1 cellular context compared by ENCODE assay signal in the genomic region with DNA sequence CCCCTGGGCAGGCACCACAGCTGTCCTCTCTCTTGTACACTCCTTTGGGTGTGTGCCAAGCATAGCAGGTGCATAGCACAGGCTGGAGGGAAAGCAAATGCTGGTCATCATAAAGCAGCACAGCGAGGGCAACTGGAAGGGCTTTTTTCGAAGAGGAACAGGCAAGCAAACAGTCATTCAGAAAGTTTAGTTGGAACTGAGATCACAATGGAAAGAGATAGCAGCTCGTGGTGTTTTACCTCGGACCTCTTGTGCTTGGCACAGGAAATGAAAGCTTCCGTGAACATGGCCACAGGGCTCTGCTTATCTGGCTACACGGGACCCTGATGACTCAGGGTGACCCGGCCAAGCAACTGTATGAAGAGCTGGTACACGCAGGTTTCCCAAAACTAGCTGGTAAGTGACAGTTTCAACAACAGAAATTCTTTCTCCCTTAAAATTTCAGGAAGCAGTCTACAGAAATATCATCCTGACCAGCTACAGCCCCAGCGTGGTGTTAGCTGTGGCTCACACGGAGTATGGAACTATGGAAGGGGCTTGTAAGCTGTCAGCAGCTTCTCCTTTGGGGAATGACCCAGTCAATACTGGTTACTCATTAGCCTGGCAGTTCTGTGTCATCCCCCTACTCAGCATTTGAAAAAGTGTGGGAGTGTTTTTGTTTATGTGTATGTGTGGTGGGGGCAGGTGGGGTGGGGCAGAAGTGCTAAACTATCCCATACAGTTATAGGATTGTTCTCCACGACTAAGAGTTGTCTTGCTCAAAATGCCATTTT.
TF ChIP-seq lines count a peak whose summit lies in the region.

No MANE protein-coding gene starts in this region.

TF ChIP-seq in HepG2, 621 proteins besides CTCF, POLR2A, EP300 and RAD21 (continues in another document):
- peak; percentile 30; the same call in 1 of the 2 replicates for TF ChIP-seq GABPB1 (CRISPR knock-in tag; IDR thresholded peaks at IDR 0.05)
- no peak for TF ChIP-seq ZSCAN9 (CRISPR knock-in tag; IDR thresholded peaks at IDR 0.05; ENCODE audit: borderline replicate concordance)
- no peak for TF ChIP-seq ZNF724P (CRISPR knock-in tag; IDR thresholded peaks at IDR 0.05; ENCODE audit: borderline replicate concordance)
- 0 out of 2 replicates have a peak, but pooled peaks have one; percentile 23 for TF ChIP-seq KDM2A (CRISPR knock-in tag; IDR thresholded peaks at IDR 0.05; ENCODE audit: borderline replicate concordance, low read depth)
- TF ChIP-seq TBL1XR1 (IDR thresholded peaks at IDR 0.05; ENCODE audit: borderline replicate concordance, low read length, partially characterized antibody) = no peak
- TF ChIP-seq FOXP1 (IDR thresholded peaks at IDR 0.05) = no peak
- TF ChIP-seq FOXP1 (CRISPR knock-in tag; IDR thresholded peaks at IDR 0.05) = peak; percentile 66
- no peak for TF ChIP-seq CBFB (CRISPR knock-in tag; IDR thresholded peaks at IDR 0.05)
- peak; percentile 38 for TF ChIP-seq YY1 (IDR thresholded peaks at IDR 0.05; ENCODE audit: insufficient read depth, insufficient replicate concordance, low read depth, low read length)
- TF ChIP-seq, protein P1, sequence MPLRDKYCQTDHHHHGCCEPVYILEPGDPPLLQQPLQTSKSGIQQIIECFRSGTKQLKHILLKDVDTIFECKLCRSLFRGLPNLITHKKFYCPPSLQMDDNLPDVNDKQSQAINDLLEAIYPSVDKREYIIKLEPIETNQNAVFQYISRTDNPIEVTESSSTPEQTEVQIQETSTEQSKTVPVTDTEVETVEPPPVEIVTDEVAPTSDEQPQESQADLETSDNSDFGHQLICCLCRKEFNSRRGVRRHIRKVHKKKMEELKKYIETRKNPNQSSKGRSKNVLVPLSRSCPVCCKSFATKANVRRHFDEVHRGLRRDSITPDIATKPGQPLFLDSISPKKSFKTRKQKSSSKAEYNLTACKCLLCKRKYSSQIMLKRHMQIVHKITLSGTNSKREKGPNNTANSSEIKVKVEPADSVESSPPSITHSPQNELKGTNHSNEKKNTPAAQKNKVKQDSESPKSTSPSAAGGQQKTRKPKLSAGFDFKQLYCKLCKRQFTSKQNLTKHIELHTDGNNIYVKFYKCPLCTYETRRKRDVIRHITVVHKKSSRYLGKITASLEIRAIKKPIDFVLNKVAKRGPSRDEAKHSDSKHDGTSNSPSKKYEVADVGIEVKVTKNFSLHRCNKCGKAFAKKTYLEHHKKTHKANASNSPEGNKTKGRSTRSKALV (CRISPR knock-in tag; IDR thresholded peaks at IDR 0.05) = no peak
- no peak for TF ChIP-seq ZNF329 (CRISPR knock-in tag; IDR thresholded peaks at IDR 0.05; ENCODE audit: low read depth)
- no peak for TF ChIP-seq RELA (CRISPR knock-in tag; IDR thresholded peaks at IDR 0.05)
- TF ChIP-seq ZNF530 (CRISPR knock-in tag; IDR thresholded peaks at IDR 0.05; ENCODE audit: low read depth) = no peak
- TF ChIP-seq TAF1 (CRISPR knock-in tag; IDR thresholded peaks at IDR 0.05) = no peak
- TF ChIP-seq ZMAT3 (CRISPR knock-in tag; conservative IDR thresholded peaks at IDR 0.05) = no peak
- no peak for TF ChIP-seq NKX3-1 (CRISPR knock-in tag; IDR thresholded peaks at IDR 0.05)
- TF ChIP-seq RARA (CRISPR knock-in tag; IDR thresholded peaks at IDR 0.05) = 0 out of 2 replicates have a peak, but pooled peaks have one; percentile 8
- peak; percentile 23; the same call in 1 of the 2 replicates for TF ChIP-seq TBX2 (CRISPR knock-in tag; IDR thresholded peaks at IDR 0.05; ENCODE audit: borderline replicate concordance)
- no peak for TF ChIP-seq ZNF883 (CRISPR knock-in tag; IDR thresholded peaks at IDR 0.05; ENCODE audit: not compliant biosample characterization)
- TF ChIP-seq KLF13 (CRISPR knock-in tag; IDR thresholded peaks at IDR 0.05) = no peak
- TF ChIP-seq, protein P2, sequence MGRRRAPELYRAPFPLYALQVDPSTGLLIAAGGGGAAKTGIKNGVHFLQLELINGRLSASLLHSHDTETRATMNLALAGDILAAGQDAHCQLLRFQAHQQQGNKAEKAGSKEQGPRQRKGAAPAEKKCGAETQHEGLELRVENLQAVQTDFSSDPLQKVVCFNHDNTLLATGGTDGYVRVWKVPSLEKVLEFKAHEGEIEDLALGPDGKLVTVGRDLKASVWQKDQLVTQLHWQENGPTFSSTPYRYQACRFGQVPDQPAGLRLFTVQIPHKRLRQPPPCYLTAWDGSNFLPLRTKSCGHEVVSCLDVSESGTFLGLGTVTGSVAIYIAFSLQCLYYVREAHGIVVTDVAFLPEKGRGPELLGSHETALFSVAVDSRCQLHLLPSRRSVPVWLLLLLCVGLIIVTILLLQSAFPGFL (CRISPR knock-in tag; IDR thresholded peaks at IDR 0.05) = no peak
- TF ChIP-seq, protein P3, sequence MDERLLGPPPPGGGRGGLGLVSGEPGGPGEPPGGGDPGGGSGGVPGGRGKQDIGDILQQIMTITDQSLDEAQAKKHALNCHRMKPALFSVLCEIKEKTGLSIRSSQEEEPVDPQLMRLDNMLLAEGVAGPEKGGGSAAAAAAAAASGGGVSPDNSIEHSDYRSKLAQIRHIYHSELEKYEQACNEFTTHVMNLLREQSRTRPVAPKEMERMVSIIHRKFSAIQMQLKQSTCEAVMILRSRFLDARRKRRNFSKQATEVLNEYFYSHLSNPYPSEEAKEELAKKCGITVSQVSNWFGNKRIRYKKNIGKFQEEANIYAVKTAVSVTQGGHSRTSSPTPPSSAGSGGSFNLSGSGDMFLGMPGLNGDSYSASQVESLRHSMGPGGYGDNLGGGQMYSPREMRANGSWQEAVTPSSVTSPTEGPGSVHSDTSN (CRISPR knock-in tag; IDR thresholded peaks at IDR 0.05) = no peak
- TF ChIP-seq SAP130 (CRISPR knock-in tag; IDR thresholded peaks at IDR 0.05; ENCODE audit: low read depth) = peak; percentile 44
- TF ChIP-seq ZNF44 (CRISPR knock-in tag; IDR thresholded peaks at IDR 0.05) = no peak
- no peak for TF ChIP-seq ZNF788 (CRISPR knock-in tag; IDR thresholded peaks at IDR 0.05; ENCODE audit: borderline replicate concordance)
- no peak for TF ChIP-seq SATB2 (CRISPR knock-in tag; IDR thresholded peaks at IDR 0.05)
- TF ChIP-seq JDP2 (CRISPR knock-in tag; IDR thresholded peaks at IDR 0.05; ENCODE audit: borderline replicate concordance) = no peak
- TF ChIP-seq FOSL2 (CRISPR knock-in tag; IDR thresholded peaks at IDR 0.05) = peak; percentile 82
- TF ChIP-seq, protein P4, sequence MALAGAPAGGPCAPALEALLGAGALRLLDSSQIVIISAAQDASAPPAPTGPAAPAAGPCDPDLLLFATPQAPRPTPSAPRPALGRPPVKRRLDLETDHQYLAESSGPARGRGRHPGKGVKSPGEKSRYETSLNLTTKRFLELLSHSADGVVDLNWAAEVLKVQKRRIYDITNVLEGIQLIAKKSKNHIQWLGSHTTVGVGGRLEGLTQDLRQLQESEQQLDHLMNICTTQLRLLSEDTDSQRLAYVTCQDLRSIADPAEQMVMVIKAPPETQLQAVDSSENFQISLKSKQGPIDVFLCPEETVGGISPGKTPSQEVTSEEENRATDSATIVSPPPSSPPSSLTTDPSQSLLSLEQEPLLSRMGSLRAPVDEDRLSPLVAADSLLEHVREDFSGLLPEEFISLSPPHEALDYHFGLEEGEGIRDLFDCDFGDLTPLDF (CRISPR knock-in tag; IDR thresholded peaks at IDR 0.05) = no peak
- no peak for TF ChIP-seq SIX1 (CRISPR knock-in tag; IDR thresholded peaks at IDR 0.05; ENCODE audit: borderline replicate concordance)
- no peak for TF ChIP-seq ZFP90 (CRISPR knock-in tag; IDR thresholded peaks at IDR 0.05; ENCODE audit: borderline replicate concordance)
- TF ChIP-seq, protein P5, sequence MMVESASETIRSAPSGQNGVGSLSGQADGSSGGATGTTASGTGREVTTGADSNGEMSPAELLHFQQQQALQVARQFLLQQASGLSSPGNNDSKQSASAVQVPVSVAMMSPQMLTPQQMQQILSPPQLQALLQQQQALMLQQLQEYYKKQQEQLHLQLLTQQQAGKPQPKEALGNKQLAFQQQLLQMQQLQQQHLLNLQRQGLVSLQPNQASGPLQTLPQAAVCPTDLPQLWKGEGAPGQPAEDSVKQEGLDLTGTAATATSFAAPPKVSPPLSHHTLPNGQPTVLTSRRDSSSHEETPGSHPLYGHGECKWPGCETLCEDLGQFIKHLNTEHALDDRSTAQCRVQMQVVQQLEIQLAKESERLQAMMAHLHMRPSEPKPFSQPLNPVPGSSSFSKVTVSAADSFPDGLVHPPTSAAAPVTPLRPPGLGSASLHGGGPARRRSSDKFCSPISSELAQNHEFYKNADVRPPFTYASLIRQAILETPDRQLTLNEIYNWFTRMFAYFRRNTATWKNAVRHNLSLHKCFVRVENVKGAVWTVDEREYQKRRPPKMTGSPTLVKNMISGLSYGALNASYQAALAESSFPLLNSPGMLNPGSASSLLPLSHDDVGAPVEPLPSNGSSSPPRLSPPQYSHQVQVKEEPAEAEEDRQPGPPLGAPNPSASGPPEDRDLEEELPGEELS (CRISPR knock-in tag; IDR thresholded peaks at IDR 0.05) = peak; percentile 43
- TF ChIP-seq TAF15 (IDR thresholded peaks at IDR 0.05; ENCODE audit: low read depth, low read length, poor library complexity, severe bottlenecking) = no peak
- TF ChIP-seq, protein P6, sequence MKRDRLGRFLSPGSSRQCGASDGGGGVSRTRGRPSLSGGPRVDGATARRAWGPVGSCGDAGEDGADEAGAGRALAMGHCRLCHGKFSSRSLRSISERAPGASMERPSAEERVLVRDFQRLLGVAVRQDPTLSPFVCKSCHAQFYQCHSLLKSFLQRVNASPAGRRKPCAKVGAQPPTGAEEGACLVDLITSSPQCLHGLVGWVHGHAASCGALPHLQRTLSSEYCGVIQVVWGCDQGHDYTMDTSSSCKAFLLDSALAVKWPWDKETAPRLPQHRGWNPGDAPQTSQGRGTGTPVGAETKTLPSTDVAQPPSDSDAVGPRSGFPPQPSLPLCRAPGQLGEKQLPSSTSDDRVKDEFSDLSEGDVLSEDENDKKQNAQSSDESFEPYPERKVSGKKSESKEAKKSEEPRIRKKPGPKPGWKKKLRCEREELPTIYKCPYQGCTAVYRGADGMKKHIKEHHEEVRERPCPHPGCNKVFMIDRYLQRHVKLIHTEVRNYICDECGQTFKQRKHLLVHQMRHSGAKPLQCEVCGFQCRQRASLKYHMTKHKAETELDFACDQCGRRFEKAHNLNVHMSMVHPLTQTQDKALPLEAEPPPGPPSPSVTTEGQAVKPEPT (CRISPR knock-in tag; IDR thresholded peaks at IDR 0.05; ENCODE audit: low read depth) = no peak
- TF ChIP-seq ZFYVE20 (CRISPR knock-in tag; IDR thresholded peaks at IDR 0.05; ENCODE audit: borderline replicate concordance, low read depth) = no peak
- TF ChIP-seq, protein P7, sequence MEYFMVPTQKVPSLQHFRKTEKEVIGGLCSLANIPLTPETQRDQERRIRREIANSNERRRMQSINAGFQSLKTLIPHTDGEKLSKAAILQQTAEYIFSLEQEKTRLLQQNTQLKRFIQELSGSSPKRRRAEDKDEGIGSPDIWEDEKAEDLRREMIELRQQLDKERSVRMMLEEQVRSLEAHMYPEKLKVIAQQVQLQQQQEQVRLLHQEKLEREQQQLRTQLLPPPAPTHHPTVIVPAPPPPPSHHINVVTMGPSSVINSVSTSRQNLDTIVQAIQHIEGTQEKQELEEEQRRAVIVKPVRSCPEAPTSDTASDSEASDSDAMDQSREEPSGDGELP (IDR thresholded peaks at IDR 0.05; ENCODE audit: borderline replicate concordance, low read depth) = 0 out of 2 replicates have a peak, but pooled peaks have one; percentile 9
- 0 out of 2 replicates have a peak, but pooled peaks have one; percentile 20 for TF ChIP-seq SMAD3 (CRISPR knock-in tag; IDR thresholded peaks at IDR 0.05)
- no peak for TF ChIP-seq MTA1 (CRISPR knock-in tag; IDR thresholded peaks at IDR 0.05; ENCODE audit: borderline replicate concordance)
- peak; percentile 47 for TF ChIP-seq ZMYM3 (CRISPR knock-in tag; IDR thresholded peaks at IDR 0.05)
- TF ChIP-seq MAFK (conservative IDR thresholded peaks at IDR 0.05 in 1 of 2, IDR thresholded peaks at IDR 0.05 in 1 of 2; ENCODE audit: low read length in 2 of 2) = 0 out of 4 replicates have a peak, but pooled peaks of 1 of the 2 experiments have one; percentile 3
- TF ChIP-seq, protein P8, sequence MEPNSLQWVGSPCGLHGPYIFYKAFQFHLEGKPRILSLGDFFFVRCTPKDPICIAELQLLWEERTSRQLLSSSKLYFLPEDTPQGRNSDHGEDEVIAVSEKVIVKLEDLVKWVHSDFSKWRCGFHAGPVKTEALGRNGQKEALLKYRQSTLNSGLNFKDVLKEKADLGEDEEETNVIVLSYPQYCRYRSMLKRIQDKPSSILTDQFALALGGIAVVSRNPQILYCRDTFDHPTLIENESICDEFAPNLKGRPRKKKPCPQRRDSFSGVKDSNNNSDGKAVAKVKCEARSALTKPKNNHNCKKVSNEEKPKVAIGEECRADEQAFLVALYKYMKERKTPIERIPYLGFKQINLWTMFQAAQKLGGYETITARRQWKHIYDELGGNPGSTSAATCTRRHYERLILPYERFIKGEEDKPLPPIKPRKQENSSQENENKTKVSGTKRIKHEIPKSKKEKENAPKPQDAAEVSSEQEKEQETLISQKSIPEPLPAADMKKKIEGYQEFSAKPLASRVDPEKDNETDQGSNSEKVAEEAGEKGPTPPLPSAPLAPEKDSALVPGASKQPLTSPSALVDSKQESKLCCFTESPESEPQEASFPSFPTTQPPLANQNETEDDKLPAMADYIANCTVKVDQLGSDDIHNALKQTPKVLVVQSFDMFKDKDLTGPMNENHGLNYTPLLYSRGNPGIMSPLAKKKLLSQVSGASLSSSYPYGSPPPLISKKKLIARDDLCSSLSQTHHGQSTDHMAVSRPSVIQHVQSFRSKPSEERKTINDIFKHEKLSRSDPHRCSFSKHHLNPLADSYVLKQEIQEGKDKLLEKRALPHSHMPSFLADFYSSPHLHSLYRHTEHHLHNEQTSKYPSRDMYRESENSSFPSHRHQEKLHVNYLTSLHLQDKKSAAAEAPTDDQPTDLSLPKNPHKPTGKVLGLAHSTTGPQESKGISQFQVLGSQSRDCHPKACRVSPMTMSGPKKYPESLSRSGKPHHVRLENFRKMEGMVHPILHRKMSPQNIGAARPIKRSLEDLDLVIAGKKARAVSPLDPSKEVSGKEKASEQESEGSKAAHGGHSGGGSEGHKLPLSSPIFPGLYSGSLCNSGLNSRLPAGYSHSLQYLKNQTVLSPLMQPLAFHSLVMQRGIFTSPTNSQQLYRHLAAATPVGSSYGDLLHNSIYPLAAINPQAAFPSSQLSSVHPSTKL (CRISPR knock-in tag; IDR thresholded peaks at IDR 0.05) = peak; percentile 4; the same call in 1 of the 2 replicates
- TF ChIP-seq ZNF776 (CRISPR knock-in tag; IDR thresholded peaks at IDR 0.05) = no peak
- no peak for TF ChIP-seq NR2F6 (IDR thresholded peaks at IDR 0.05)
- no peak for TF ChIP-seq NR2F6 (CRISPR knock-in tag; IDR thresholded peaks at IDR 0.05)
- TF ChIP-seq ZNF501 (CRISPR knock-in tag; IDR thresholded peaks at IDR 0.05) = 0 out of 2 replicates have a peak, but pooled peaks have one; percentile 13
- TF ChIP-seq, protein P9, sequence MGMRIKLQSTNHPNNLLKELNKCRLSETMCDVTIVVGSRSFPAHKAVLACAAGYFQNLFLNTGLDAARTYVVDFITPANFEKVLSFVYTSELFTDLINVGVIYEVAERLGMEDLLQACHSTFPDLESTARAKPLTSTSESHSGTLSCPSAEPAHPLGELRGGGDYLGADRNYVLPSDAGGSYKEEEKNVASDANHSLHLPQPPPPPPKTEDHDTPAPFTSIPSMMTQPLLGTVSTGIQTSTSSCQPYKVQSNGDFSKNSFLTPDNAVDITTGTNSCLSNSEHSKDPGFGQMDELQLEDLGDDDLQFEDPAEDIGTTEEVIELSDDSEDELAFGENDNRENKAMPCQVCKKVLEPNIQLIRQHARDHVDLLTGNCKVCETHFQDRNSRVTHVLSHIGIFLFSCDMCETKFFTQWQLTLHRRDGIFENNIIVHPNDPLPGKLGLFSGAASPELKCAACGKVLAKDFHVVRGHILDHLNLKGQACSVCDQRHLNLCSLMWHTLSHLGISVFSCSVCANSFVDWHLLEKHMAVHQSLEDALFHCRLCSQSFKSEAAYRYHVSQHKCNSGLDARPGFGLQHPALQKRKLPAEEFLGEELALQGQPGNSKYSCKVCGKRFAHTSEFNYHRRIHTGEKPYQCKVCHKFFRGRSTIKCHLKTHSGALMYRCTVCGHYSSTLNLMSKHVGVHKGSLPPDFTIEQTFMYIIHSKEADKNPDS (CRISPR knock-in tag; IDR thresholded peaks at IDR 0.05) = no peak
- TF ChIP-seq ZKSCAN8 (CRISPR knock-in tag; IDR thresholded peaks at IDR 0.05; ENCODE audit: borderline replicate concordance) = no peak
